Comparison of ENCODE assay signal across 8 cellular contexts in the genomic region with DNA sequence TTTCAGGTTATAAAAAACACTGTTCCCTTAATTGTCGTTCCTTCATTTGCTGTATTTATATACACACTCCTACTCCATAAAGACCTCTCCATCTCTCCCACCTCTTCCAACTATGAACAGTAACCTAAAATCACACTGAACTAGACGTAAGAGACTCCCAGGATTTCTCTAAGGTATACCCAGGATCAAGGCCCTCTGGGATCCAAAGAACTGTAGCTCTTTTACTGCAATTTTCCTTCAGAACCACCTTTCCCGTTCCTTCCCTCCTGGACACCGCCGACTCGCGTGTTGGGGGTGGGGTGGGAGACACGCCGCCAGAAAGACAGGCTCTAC. TPM values are rescaled to one million over a fixed set of nuclear protein-coding genes. Genes with fewer than 3 reads are reported as not detected.
DNase-seq lines count a peak whose midpoint lies in the region; TF ChIP-seq lines count a peak whose summit lies in the region.

No MANE protein-coding gene starts in this region.

- H3K36me3 ChIP-seq in OCI-LY1 (ENCODE audit: insufficient read depth, low read length), result no peaks in the 10 kb centered on the region

- no peaks in the 10 kb centered on the region for H3K27me3 ChIP-seq in OCI-LY1 (ENCODE audit: insufficient read depth, low read length)

- H3K9me3 Mint-ChIP-seq in progenitor cell of endocrine pancreas (ENCODE audit: low read depth), result no peaks in the 10 kb centered on the region

- peak overlapping the region; percentile 100 for H3K9ac ChIP-seq in OCI-LY1 (ENCODE audit: low read length)

- DNase-seq in epithelial cell of proximal tubule (ENCODE audit: low read depth) (no peak), progenitor cell of endocrine pancreas (ENCODE audit: low spot score, unreplicated experiment) (no peak), NCI-H1092 (lab: John Stamatoyannopoulos, UW) (no peak), T1000 (lab: John Stamatoyannopoulos, UW) (no peak), NCI-H2196 treated with DMSO at 0.1 percent for 48 hours (lab: John Stamatoyannopoulos, UW; ENCODE audit: unreplicated experiment) (no peak), GOT3 (lab: John Stamatoyannopoulos, UW) (no peak)

- peak overlapping the region; percentile 74 for H3K4me3 ChIP-seq in GM12875 (ENCODE audit: low read depth, low read length)
- peak overlapping the region; percentile 99 for H3K4me3 ChIP-seq in OCI-LY1 (ENCODE audit: low read depth, low read length, poor library complexity, severe bottlenecking)
- H3K4me3 ChIP-seq in epithelial cell of proximal tubule (ENCODE audit: low read depth, low read length), result peak overlapping the region; percentile 90

- no peaks in the 10 kb centered on the region; the same call in 1 of the 2 replicates for H3F3A ChIP-seq in OCI-LY1 (ENCODE audit: insufficient read depth, low read length)

- H3K9me3 ChIP-seq in OCI-LY1 (ENCODE audit: low read length), result no peaks in the 10 kb centered on the region

- H2AFZ ChIP-seq in OCI-LY1 (ENCODE audit: low read length), result no peak overlapping the region

- peaks cover 15% of the 10 kb centered on the region for H3K4me1 Mint-ChIP-seq in progenitor cell of endocrine pancreas (ENCODE audit: low read depth)

- TF ChIP-seq CTCF in GM12875 (IDR thresholded peaks at IDR 0.05; ENCODE audit: borderline replicate concordance, insufficient read depth, low read depth, low read length) (no peak), OCI-LY1 (IDR thresholded peaks at IDR 0.05; ENCODE audit: low read length) (no peak), epithelial cell of proximal tubule (conservative IDR thresholded peaks at IDR 0.05; ENCODE audit: low read depth, low read length) (no peak), progenitor cell of endocrine pancreas (IDR thresholded peaks at IDR 0.05; ENCODE audit: unreplicated experiment) (no peak)

- peak overlapping the region; percentile 64 for H3K27ac ChIP-seq in OCI-LY1 (ENCODE audit: low read depth, low read length, poor library complexity, severe bottlenecking)

- H3K36me3 Mint-ChIP-seq in progenitor cell of endocrine pancreas (ENCODE audit: insufficient read depth), result peaks cover 2% of the 10 kb centered on the region

- peak overlapping the region; percentile 98 for H3K27ac Mint-ChIP-seq in progenitor cell of endocrine pancreas

- no peaks in the 10 kb centered on the region for H3K27me3 Mint-ChIP-seq in progenitor cell of endocrine pancreas

- H3K4me1 ChIP-seq in OCI-LY1 (ENCODE audit: insufficient read depth, low read length, severe bottlenecking), result peaks cover 25% of the 10 kb centered on the region

- no peaks in the 10 kb centered on the region for H3K9me2 ChIP-seq in OCI-LY1 (ENCODE audit: low read depth, low read length)

- H4K20me1 ChIP-seq in OCI-LY1 (ENCODE audit: insufficient read depth, low read length), result no peaks in the 10 kb centered on the region

- peak overlapping the region; percentile 77 for H3K4me2 ChIP-seq in OCI-LY1 (ENCODE audit: low read length)

- peaks cover 50% of the 10 kb centered on the region for H3K79me2 ChIP-seq in OCI-LY1 (ENCODE audit: insufficient read depth, low read length)

- peak overlapping the region; percentile 88 for H3K4me3 Mint-ChIP-seq in progenitor cell of endocrine pancreas (ENCODE audit: low read depth)

RNA-seq across cellular contexts. Expression of a gene that starts 0.7 kb away (rescaled TPM):
- total RNA-seq in epithelial cell of proximal tubule (10.1 and 11.4 TPM in 2 replicates), progenitor cell of endocrine pancreas (40.5 and 41.8 TPM in 2 replicates)

RNA-seq across cellular contexts. Expression of a gene that starts 29.1 kb away (rescaled TPM):
- 29.8 and 31.5 TPM in 2 replicates for total RNA-seq in epithelial cell of proximal tubule
- 58.0 and 60.8 TPM in 2 replicates for total RNA-seq in progenitor cell of endocrine pancreas

RNA-seq across cellular contexts. Expression of a gene that starts 32.3 kb away (rescaled TPM):
- total RNA-seq in epithelial cell of proximal tubule (110 and 162 TPM in 2 replicates), progenitor cell of endocrine pancreas (63.1 and 63.5 TPM in 2 replicates)
